ENCODE assay signal across 15 cellular contexts in genomic region chr20:4045741-4046140, GRCh38. TPM values are rescaled to one million over a fixed set of nuclear protein-coding genes. Genes with fewer than 3 reads are reported as not detected.
DNase-seq lines count a peak whose midpoint lies in the region; ATAC-seq, FAIRE-seq and TF ChIP-seq lines count a peak whose summit lies in the region.
"Had no signal": no experiment of that assay in that cellular context is flagged by ENCODE, and none has a peak within 500 bp of the region (broad histone marks: within the 10 kb centered on the region; RNA-seq: fewer than 3 reads in every experiment).

No MANE protein-coding gene starts in this region.

- TF ChIP-seq RAD21 in K562 (CRISPR knock-in tag; conservative IDR thresholded peaks at IDR 0.05 in 1 of 2, IDR thresholded peaks at IDR 0.05 in 1 of 2): no peak

- no TSS peak for BruUV-seq in K562 (replicated peaks; lab: Mats Ljungman, UMichigan)

- CTCF ChIA-PET in K562 (lab: Yijun Ruan, JAX; ENCODE audit: low intra/inter-chr PET ratio): no interaction called here

- TF ChIP-seq POLR2A in K562 (conservative IDR thresholded peaks at IDR 0.05): no peak
- TF ChIP-seq POLR2A in erythroblast (IDR thresholded peaks at IDR 0.05; ENCODE audit: low read length): no peak

- peak; percentile 79 for DNase-seq in AG20443 (ENCODE audit: low spot score)
- peak; percentile 86 for DNase-seq in HTR-8/SVneo (ENCODE audit: insufficient read length, low spot score)
- no peak for DNase-seq in K562 (ENCODE audit: extremely low read depth in 1 of 4, low spot score in 3 of 4)
- DNase-seq in keratinocyte (ENCODE audit: low read depth, low spot score): no peak
- DNase-seq in NCI-H748 treated with DMSO at 0.1 percent for 48 hours (lab: John Stamatoyannopoulos, UW): no peak
- no peak for DNase-seq in NCI-H2171 (lab: John Stamatoyannopoulos, UW)
- no peak for DNase-seq in effector CD4-positive, alpha-beta T cell
- no peak for DNase-seq in erythroblast (lab: John Stamatoyannopoulos, UW)
- DNase-seq: activated CD4-positive, alpha-beta memory T cell treated with anti-CD3 and anti-CD28 coated beads, Interleukin-2, amount 10 ng/mL, durations not matched to agents 7 days and 5 days; activated gamma-delta T cell; DMS79 treated with DMSO at 0.1 percent for 48 hours; stimulated activated CD4-positive, alpha-beta T cell treated with anti-CD3 and anti-CD28 coated beads, Interleukin-1b, Interleukin-23, amount 100 ng/mL, for 48 hours had no signal

- H4K20me1 ChIP-seq in K562 (replicated peaks; ENCODE audit: control insufficient read depth, insufficient read depth, low read length): no peaks in the 10 kb centered on the region
- H4K20me1 ChIP-seq in keratinocyte (ENCODE audit: control insufficient read depth, extremely low read depth, insufficient read depth, low read length): no peaks in the 10 kb centered on the region
- H4K20me1 ChIP-seq: BLaER1 had no signal

- TF ChIP-seq EP300 in K562 (IDR thresholded peaks at IDR 0.05; ENCODE audit: low read length): no peak

- dilution Hi-C loops in keratinocyte (cut with MboI; ENCODE audit: extremely low pct_ligation_motif_present, low sequenced_read_pairs): no loop called here

- H3K9me1 ChIP-seq in K562 (ENCODE audit: control insufficient read depth, insufficient read depth, low read length) (no peaks in the 10 kb centered on the region), keratinocyte (ENCODE audit: control insufficient read depth, extremely low read depth, insufficient read depth, low read length) (no peaks in the 10 kb centered on the region)

- no peaks in the 10 kb centered on the region for H3K27me3 ChIP-seq in K562 (ENCODE audit: control insufficient read depth in 2 of 2, insufficient read depth in 2 of 2, low read length in 2 of 2)
- no peaks in the 10 kb centered on the region for H3K27me3 ChIP-seq in keratinocyte (ENCODE audit: control insufficient read depth, extremely low read depth, insufficient read depth, low read length)
- H3K27me3 ChIP-seq: BLaER1 had no signal

- TF ChIP-seq CTCF in K562 (IDR thresholded peaks at IDR 0.05 in 2 of 3, conservative IDR thresholded peaks at IDR 0.05 in 1 of 3; ENCODE audit: insufficient read depth in 2 of 3, low read depth in 1 of 3, low read length in 3 of 3) (no peak), keratinocyte (optimal IDR thresholded peaks at IDR 0.05 in 1 of 3, IDR thresholded peaks at IDR 0.05 in 1 of 3, conservative IDR thresholded peaks at IDR 0.05 in 1 of 3; ENCODE audit: extremely low read depth in 1 of 3, insufficient read depth in 2 of 3, low read length in 3 of 3) (no peak)

- H3K36me3 ChIP-seq in K562 (ENCODE audit: control insufficient read depth, insufficient read depth, low read length): no peaks in the 10 kb centered on the region
- no peaks in the 10 kb centered on the region for H3K36me3 ChIP-seq in keratinocyte (ENCODE audit: control insufficient read depth in 2 of 2, extremely low read depth in 1 of 2, insufficient read depth in 2 of 2, low read length in 2 of 2)
- H3K36me3 ChIP-seq: BLaER1 had no signal

- H3K9me3 ChIP-seq in K562 (replicated peaks; ENCODE audit: control insufficient read depth, insufficient read depth, low read depth, low read length) (no peaks in the 10 kb centered on the region), keratinocyte (ENCODE audit: control insufficient read depth, low read depth, low read length) (no peaks in the 10 kb centered on the region)

- POLR2A ChIA-PET in K562 (lab: Yijun Ruan, JAX): no interaction called here

- H3K4me2 ChIP-seq in K562 (ENCODE audit: insufficient read depth, low read length) (no peak overlapping the region), keratinocyte (ENCODE audit: control insufficient read depth, extremely low read depth, insufficient read depth, low read depth, low read length) (peak overlapping the region; percentile 7)

- no peak overlapping the region for H2AFZ ChIP-seq in K562 (ENCODE audit: low read depth, low read length)
- peak overlapping the region; percentile 21 for H2AFZ ChIP-seq in keratinocyte (ENCODE audit: control insufficient read depth, low read length)

- H3K4me1 ChIP-seq in K562 (replicated peaks in 1 of 2; ENCODE audit: control insufficient read depth in 2 of 2, insufficient read depth in 2 of 2, low read length in 2 of 2) (peaks cover 16 to 32% of the 10 kb centered on the region in 2 experiments), keratinocyte (ENCODE audit: control insufficient read depth, extremely low read depth, insufficient read depth, low read length) (peaks cover 38% of the 10 kb centered on the region)

- no peak overlapping the region for H3K27ac ChIP-seq in K562 (ENCODE audit: extremely low read depth, low read depth, low read length)
- H3K27ac ChIP-seq in keratinocyte (ENCODE audit: control insufficient read depth, insufficient read depth, low read length): no peak overlapping the region
- H3K27ac ChIP-seq: BLaER1, SK-N-MC had no signal

- H3K79me2 ChIP-seq in K562 (ENCODE audit: control insufficient read depth, insufficient read depth, low read length) (no peaks in the 10 kb centered on the region), keratinocyte (ENCODE audit: control insufficient read depth, insufficient read depth, low read length) (no peaks in the 10 kb centered on the region)

- no peak for ATAC-seq in K562
- ATAC-seq: GM12878 had no signal

- H3K4me3 ChIP-seq in K562 (no peak overlapping the region), keratinocyte (ENCODE audit: control insufficient read depth in 2 of 3, extremely low read depth in 1 of 3, insufficient read depth in 2 of 3, low read depth in 1 of 3, low read length in 3 of 3) (no peak overlapping the region)
- H3K4me3 ChIP-seq: BLaER1, GM12878, SK-N-MC had no signal

- H3K9ac ChIP-seq in K562 (ENCODE audit: insufficient read depth in 1 of 2, low read depth in 2 of 2, low read length in 2 of 2) (no peak overlapping the region), keratinocyte (ENCODE audit: control insufficient read depth, extremely low read depth, insufficient read depth, low read length) (no peak overlapping the region)
- H3K9ac ChIP-seq: BLaER1 had no signal

- peak; percentile 92 for FAIRE-seq in HTR-8/SVneo (lab: Jason Lieb, UNC)
- FAIRE-seq in K562 (lab: Jason Lieb, UNC): no peak
- peak; percentile 96 for FAIRE-seq in keratinocyte (lab: Jason Lieb, UNC)
- FAIRE-seq: GM12878 had no signal

- in situ Hi-C loops in K562 (cut with MboI): no loop called here

- intact Hi-C loops in K562 (cut with micrococcal nuclease): no loop called here

- WGBS in K562 (ENCODE audit: insufficient coverage, low coverage, missing lambda C conversion rate): 47% methylated on average over 5 of the region's 5 CpGs

TF ChIP-seq in K562, 482 proteins besides CTCF, POLR2A, EP300 and RAD21 (continues in another document):
- TF ChIP-seq FOXM1 (IDR thresholded peaks at IDR 0.05; ENCODE audit: low read depth) (no peak), FOXM1 (CRISPR knock-in tag; IDR thresholded peaks at IDR 0.05; ENCODE audit: low read depth) (no peak), HNRNPL (IDR thresholded peaks at IDR 0.05; ENCODE audit: low read depth, low read length) (no peak), THRB (CRISPR knock-in tag; conservative IDR thresholded peaks at IDR 0.05) (no peak), CTBP1 (IDR thresholded peaks at IDR 0.05; ENCODE audit: borderline replicate concordance) (peak; percentile 14; the same call in 1 of the 2 replicates), NFRKB (IDR thresholded peaks at IDR 0.05; ENCODE audit: low read depth) (no peak)

RNA-seq across cellular contexts. Expression of gene RNF24, which starts 30.4 kb away (rescaled TPM):
- 44.6 and 48.3 TPM in 2 replicates for total RNA-seq in K562 (2011; cell fraction: chromatin; rRNA removed; ENCODE audit: low replicate concordance)
- 26.7 and 28.9 TPM in 2 replicates for total RNA-seq in K562 (2011; cell fraction: nucleolus; rRNA removed)
- total RNA-seq in K562 (2011; cell fraction: nucleoplasm; rRNA removed): 56.0 and 88.0 TPM in 2 replicates
- total RNA-seq in K562 (2014; rRNA removed) (15.7 and 17.3 TPM in 2 replicates), K562 (2014; rRNA removed; fragmentation: Illumina TruSeq; extraction: Trizol) (18.8 and 20.3 TPM in 2 replicates), K562 (2015; rRNA removed; fragmentation: Illumina TruSeq; extraction: Trizol) (14.1 and 14.7 TPM in 2 replicates), K562 (2021) (42.6 and 51.9 TPM in 2 replicates)
- polyA plus RNA-seq in K562 (2011; rRNA removed) (23.1 and 43.4 TPM in 2 replicates), K562 (2014; fragmentation: Illumina TruSeq; extraction: Trizol) (33.9 and 35.5 TPM in 2 replicates), K562 (2014; fragmentation: Nextera tagmentation; extraction: Ambion mirVana) (10 to 100 TPM; 10.1 to 21.8 TPM), K562 (2014; rRNA removed) (21.0 and 22.4 TPM in 2 replicates), keratinocyte (3.9 to 7.8 TPM (median 5.5 TPM) in 3 replicates)
- polyA plus RNA-seq in K562 (2011; cell fraction: cytosol; rRNA removed): 24.8 and 52.3 TPM in 2 replicates
- 39.0 and 49.3 TPM in 2 replicates for polyA plus RNA-seq in K562 (2011; cell fraction: nucleus; rRNA removed)
- polyA plus RNA-seq in K562 (2012): 22.7 and 30.7 TPM in 2 replicates
- polyA minus RNA-seq in K562 (2011; rRNA and poly(A)+ RNA removed): 19.7 and 35.1 TPM in 2 replicates
- 25.3 and 46.8 TPM in 2 replicates for polyA minus RNA-seq in K562 (2011; cell fraction: cytosol; rRNA and poly(A)+ RNA removed)
- polyA minus RNA-seq in K562 (2011; cell fraction: nucleus; rRNA and poly(A)+ RNA removed): 10.1 and 22.5 TPM in 2 replicates
- polyA plus RNA-seq in keratinocyte (2011; ENCODE audit: low read depth): 2.0 TPM
- polyA plus RNA-seq in keratinocyte (2011; cell fraction: cytosol; rRNA removed): 5.9 and 6.7 TPM in 2 replicates
- polyA plus RNA-seq in keratinocyte (2011; cell fraction: nucleus; rRNA removed): 8.1 and 10.0 TPM in 2 replicates
- 8.4 and 9.9 TPM in 2 replicates for polyA plus RNA-seq in keratinocyte (2012; ENCODE audit: low replicate concordance)
- polyA minus RNA-seq in keratinocyte: 4.0 to 9.7 TPM (median 6.9 TPM) in 3 replicates
- polyA minus RNA-seq in keratinocyte (2011; cell fraction: cytosol; rRNA and poly(A)+ RNA removed): 5.6 TPM
- 5.9 and 10.4 TPM in 2 replicates for polyA minus RNA-seq in keratinocyte (2011; cell fraction: nucleus; rRNA and poly(A)+ RNA removed)

Comparison
In these comparisons a context has a peak if more than half of its experiments do, and no peak if none do; other contexts are left out.
1. DNase-seq: peak in AG20443 (single experiment) and HTR-8/SVneo (single experiment); none in K562 (0 of 4), keratinocyte (single experiment), NCI-H748 treated with DMSO at 0.1 percent for 48 hours (single experiment), NCI-H2171 (single experiment), effector CD4-positive, alpha-beta T cell (single experiment) and erythroblast (0 of 2).